In the genomic region with DNA sequence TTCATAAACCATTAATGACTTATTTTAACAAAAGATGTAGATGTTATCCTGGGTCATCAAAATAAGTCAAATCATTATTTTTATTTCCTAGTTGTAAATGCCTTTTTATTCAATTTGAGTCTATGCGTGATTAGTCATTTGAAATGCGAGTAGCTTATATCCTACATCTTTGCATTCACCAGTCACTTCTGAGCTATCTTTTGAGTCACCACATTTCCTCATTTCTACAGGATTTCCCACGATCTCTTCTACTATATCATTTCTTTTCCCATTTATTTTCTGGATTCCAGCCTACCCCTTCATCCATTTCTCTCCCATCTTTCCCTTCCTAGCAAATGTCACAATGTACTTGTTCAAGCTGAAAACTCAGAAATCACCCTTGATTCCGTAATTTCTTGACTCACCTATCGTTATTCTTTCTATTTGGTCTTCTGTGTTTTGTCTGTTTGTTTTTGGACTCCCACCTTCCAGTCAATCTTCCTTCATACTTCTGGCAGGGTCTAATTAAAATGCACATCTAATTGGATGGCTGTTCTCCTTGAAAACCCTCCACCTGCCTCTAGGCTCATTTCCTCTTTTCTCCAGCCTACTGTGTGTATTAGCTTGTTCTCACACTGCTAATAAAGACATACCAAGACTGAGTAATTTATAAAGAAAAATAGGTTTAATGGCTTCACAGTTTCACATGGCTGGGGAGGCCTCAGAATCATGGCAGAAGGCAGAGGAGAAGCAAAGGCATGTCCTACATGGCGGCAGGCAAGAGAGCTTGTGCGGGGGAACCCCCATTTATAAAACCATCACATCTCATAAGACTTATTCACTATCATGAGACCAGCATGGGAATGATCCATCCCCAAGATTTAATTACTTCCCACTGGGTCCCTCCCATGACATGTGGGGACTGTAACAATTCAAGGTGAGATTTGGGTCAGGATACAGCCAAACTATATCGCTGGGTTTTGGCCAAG, we compare ENCODE assay signal across 20 cellular contexts.
DNase-seq lines count a peak whose midpoint lies in the region; ATAC-seq and TF ChIP-seq lines count a peak whose summit lies in the region.
"Had no signal": no experiment of that assay in that cellular context is flagged by ENCODE, and none has a peak within 500 bp of the region (broad histone marks: within the 10 kb centered on the region; RNA-seq: fewer than 3 reads in every experiment).

No MANE protein-coding gene starts in this region.

- H3F3A ChIP-seq in PC-3 (ENCODE audit: low read length, unreplicated experiment), result no peaks in the 10 kb centered on the region

- DNase-seq in ELR (ENCODE audit: low read depth) (peak; percentile 81), PC-3 (peak; percentile 79), cardiac fibroblast (ENCODE audit: low read depth in 2 of 2) (peak; percentile 26 to 83), gastrocnemius medialis (no peak), AML-193 (lab: John Stamatoyannopoulos, UW) (no peak), HuH-7.5 (ENCODE audit: low spot score) (no peak)
- no peak for DNase-seq in activated naive CD8-positive, alpha-beta T cell treated with anti-CD3 and anti-CD28 coated beads, Interleukin-2, amount 50 U/mL, for 24 hours
- DNase-seq: activated CD4-positive, alpha-beta T cell treated with anti-CD3 and anti-CD28 coated beads, Interleukin-2, amount 50 U/mL, for 48 hours; activated effector memory CD4-positive, alpha-beta T cell treated with Interleukin-2 at 50 U/mL for 16 hours; DMS79; NCI-H1436 treated with DMSO at 0.1 percent for 48 hours; NCI-H2171; nephron progenitor cell; Right ventricle myocardium superior; stimulated activated naive CD4-positive, alpha-beta T cell treated with Interleukin-2 at 50 U/mL for 16 hours; tibial artery had no signal

- H3K27ac Mint-ChIP-seq in activated naive CD8-positive, alpha-beta T cell treated with anti-CD3 and anti-CD28 coated beads, Interleukin-2, amount 50 U/mL, for 24 hours, result no peak overlapping the region
- H3K27ac Mint-ChIP-seq: dendritic cell treated with granulocyte-macrophage colony-stimulating factor and Interleukin-4, amounts not matched to agents 40 ng/mL and 50 ng/mL, for 4 days; nephron progenitor cell had no signal

- peaks cover 15% of the 10 kb centered on the region for H3K27me3 Mint-ChIP-seq in activated naive CD8-positive, alpha-beta T cell treated with anti-CD3 and anti-CD28 coated beads, Interleukin-2, amount 50 U/mL, for 24 hours
- H3K27me3 Mint-ChIP-seq: dendritic cell treated with granulocyte-macrophage colony-stimulating factor and Interleukin-4, amounts not matched to agents 40 ng/mL and 50 ng/mL, for 4 days had no signal

- H3K4me1 ChIP-seq in PC-3 (ENCODE audit: insufficient read depth, low read length) (peaks cover 32% of the 10 kb centered on the region), gastrocnemius medialis (peaks cover 25 to 34% of the 10 kb centered on the region in 2 donors)

- H2AFZ ChIP-seq in PC-3 (ENCODE audit: low read length), result peak overlapping the region; percentile 35

- H3K36me3 ChIP-seq in PC-3 (ENCODE audit: low read depth, low read length) (no peaks in the 10 kb centered on the region), gastrocnemius medialis (peaks cover 0 to 5% of the 10 kb centered on the region in 2 donors)

- H3K4me1 Mint-ChIP-seq in activated naive CD8-positive, alpha-beta T cell treated with anti-CD3 and anti-CD28 coated beads, Interleukin-2, amount 50 U/mL, for 24 hours, result no peaks in the 10 kb centered on the region
- H3K4me1 Mint-ChIP-seq: nephron progenitor cell had no signal

- CTCF ChIA-PET in PC-3 (lab: Charles Lee), result no interaction called here

- peak overlapping the region; percentile 72 for H3K9ac ChIP-seq in PC-3 (ENCODE audit: low read length)

- H3K27me3 ChIP-seq in PC-3 (ENCODE audit: low read length) (no peaks in the 10 kb centered on the region), gastrocnemius medialis (no peaks in the 10 kb centered on the region)
- H3K27me3 ChIP-seq: cardiac muscle cell, tibial artery had no signal

- H3K36me3 Mint-ChIP-seq in activated naive CD8-positive, alpha-beta T cell treated with anti-CD3 and anti-CD28 coated beads, Interleukin-2, amount 50 U/mL, for 24 hours (ENCODE audit: low read depth), result peaks cover 4% of the 10 kb centered on the region

- no peak overlapping the region for H3K4me3 Mint-ChIP-seq in activated naive CD8-positive, alpha-beta T cell treated with anti-CD3 and anti-CD28 coated beads, Interleukin-2, amount 50 U/mL, for 24 hours
- H3K4me3 Mint-ChIP-seq: dendritic cell treated with granulocyte-macrophage colony-stimulating factor and Interleukin-4, amounts not matched to agents 40 ng/mL and 50 ng/mL, for 4 days; nephron progenitor cell had no signal

- no peaks in the 10 kb centered on the region for H4K20me1 ChIP-seq in PC-3 (ENCODE audit: low read length)

- peak overlapping the region; percentile 25; the same call in 1 of the 2 replicates for H3K4me2 ChIP-seq in PC-3 (ENCODE audit: low read length)

- no peaks in the 10 kb centered on the region for H3K9me3 ChIP-seq in PC-3 (ENCODE audit: low read length)
- no peaks in the 10 kb centered on the region for H3K9me3 ChIP-seq in gastrocnemius medialis
- H3K9me3 ChIP-seq: tibial artery had no signal

- H3K9me2 ChIP-seq in PC-3 (replicated peaks; ENCODE audit: low read length), result no peaks in the 10 kb centered on the region

- POLR2A ChIA-PET in PC-3 (lab: Charles Lee; ENCODE audit: unreplicated experiment), result interaction anchor here (0.6 kb wide), 1 partner anchor 1353 kb away, joined by 8 read pairs; no protein-coding TSS in a partner anchor

- in situ Hi-C loops in gastrocnemius medialis (cut with MboI; ENCODE audit: low sequenced_read_pairs in 4 of 4), result no loop called here

- TF ChIP-seq CTCF in PC-3 (conservative IDR thresholded peaks at IDR 0.05; ENCODE audit: low read depth, low read length) (no peak), cardiac fibroblast (IDR thresholded peaks at IDR 0.05; ENCODE audit: low read depth, low read length) (no peak), gastrocnemius medialis (IDR thresholded peaks at IDR 0.05 in 4 of 5, conservative IDR thresholded peaks at IDR 0.05 in 1 of 5) (no peak)

- peak overlapping the region; percentile 95 for H3K27ac ChIP-seq in PC-3 (ENCODE audit: low read length)
- peak overlapping the region; percentile 71 to 88 (median 80) for H3K27ac ChIP-seq in gastrocnemius medialis
- H3K27ac ChIP-seq: cardiac muscle cell had no signal

- peaks cover 5% of the 10 kb centered on the region for H3K9me3 Mint-ChIP-seq in activated naive CD8-positive, alpha-beta T cell treated with anti-CD3 and anti-CD28 coated beads, Interleukin-2, amount 50 U/mL, for 24 hours

- no peak for TF ChIP-seq POLR2A in gastrocnemius medialis (IDR thresholded peaks at IDR 0.05)

- peak; percentile 75 for ATAC-seq in PC-3
- ATAC-seq in gastrocnemius medialis, result no peak
- ATAC-seq in HG02798 (IDR thresholded peaks at IDR 0.05; ENCODE audit: poor library complexity, unreplicated experiment), result no peak
- ATAC-seq in activated naive CD8-positive, alpha-beta T cell treated with anti-CD3 and anti-CD28 coated beads, Interleukin-2, amount 50 U/mL, for 24 hours, result no peak
- ATAC-seq: HepG2 had no signal

- H3K79me2 ChIP-seq in PC-3 (ENCODE audit: low read length), result no peaks in the 10 kb centered on the region

- intact Hi-C loops in PC-3 (cut with micrococcal nuclease) (no loop called here), gastrocnemius medialis (cut with DNase I; ENCODE audit: low total_unique reads) (no loop called here)

- BruUV-seq in PC-3 (replicated peaks; lab: Mats Ljungman, UMichigan), result no TSS peak

- no peak overlapping the region for H3K4me3 ChIP-seq in PC-3 (ENCODE audit: low read length)
- no peak overlapping the region for H3K4me3 ChIP-seq in cardiac fibroblast (replicated peaks in 1 of 2; ENCODE audit: low read depth in 2 of 2, low read length in 2 of 2)
- no peak overlapping the region for H3K4me3 ChIP-seq in gastrocnemius medialis
- H3K4me3 ChIP-seq: cardiac muscle cell, tibial artery had no signal

Comparison
In these comparisons a context has a peak if more than half of its experiments do, and no peak if none do; other contexts are left out.
1. DNase-seq: peak in ELR (single experiment), PC-3 (single experiment) and cardiac fibroblast (2 of 2); none in gastrocnemius medialis (0 of 2), AML-193 (0 of 2), activated naive CD8-positive, alpha-beta T cell treated with anti-CD3 and anti-CD28 coated beads, Interleukin-2, amount 50 U/mL, for 24 hours (single experiment) and HuH-7.5 (single experiment).